Comparison of ENCODE assay signal across 20 cellular contexts in the genomic region with DNA sequence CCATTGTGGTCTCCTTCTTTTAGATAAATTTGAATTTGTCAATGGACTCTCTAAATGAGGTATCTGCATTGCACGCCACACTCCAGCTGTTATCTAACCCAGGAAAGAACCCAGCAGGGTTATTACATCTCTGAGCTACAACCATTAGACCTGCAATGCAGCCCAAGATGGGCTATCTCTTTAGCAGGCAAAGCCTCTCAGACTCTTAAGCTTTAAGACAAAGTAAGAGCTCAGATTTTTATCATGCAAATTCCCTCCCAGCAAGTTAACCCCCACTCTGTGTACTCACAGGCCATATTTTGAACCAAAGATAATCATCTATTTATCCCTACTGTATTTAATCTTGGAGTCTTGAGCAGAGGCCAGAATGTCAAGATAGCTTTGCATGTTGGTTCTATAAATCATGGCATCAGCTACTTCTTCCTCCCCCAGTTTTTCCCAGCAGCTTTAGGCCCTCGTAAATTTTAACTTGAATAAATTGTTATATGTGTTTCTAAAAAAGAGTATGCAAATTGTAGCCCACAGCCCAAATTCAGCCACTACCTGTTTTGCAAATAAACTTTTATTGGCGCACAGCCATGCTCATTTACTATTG.
DNase-seq lines count a peak whose midpoint lies in the region; ATAC-seq and TF ChIP-seq lines count a peak whose summit lies in the region.
"Had no signal": no experiment of that assay in that cellular context is flagged by ENCODE, and none has a peak within 500 bp of the region (broad histone marks: within the 10 kb centered on the region; RNA-seq: fewer than 3 reads in every experiment).

No MANE protein-coding gene starts in this region.

- DNase-seq in GM23338 (ENCODE audit: low spot score) (no peak), NCI-H526 treated with DMSO at 0.1 percent for 48 hours (lab: John Stamatoyannopoulos, UW) (peak; percentile 84), WERI-Rb-1 (peak; percentile 71), left kidney (ENCODE audit: low read depth, low spot score) (peak; percentile 57), Calu3 (no peak), gastrocnemius medialis (no peak), brain microvascular endothelial cell (no peak)
- DNase-seq: DMS53, Karpas-422, NCI-H1105, NCI-H1436 treated with DMSO at 0.1 percent for 48 hours, NCI-H1930, NCI-H2107, NCI-H446, RPMI8226, SHP77, T-helper 1 cell had no signal

- intact Hi-C loops in Calu3 (cut with micrococcal nuclease; ENCODE audit: unreplicated experiment) = no loop called here
- intact Hi-C loops in gastrocnemius medialis (cut with DNase I; ENCODE audit: low total_unique reads) = no loop called here

- no peaks in the 10 kb centered on the region for H3K27me3 ChIP-seq in GM23338 (ENCODE audit: insufficient read depth)
- H3K27me3 ChIP-seq in WERI-Rb-1 (ENCODE audit: insufficient read depth, low read depth, severe bottlenecking) = no peaks in the 10 kb centered on the region
- H3K27me3 ChIP-seq in gastrocnemius medialis = no peaks in the 10 kb centered on the region
- H3K27me3 ChIP-seq in brain microvascular endothelial cell (replicated peaks) = no peaks in the 10 kb centered on the region

- H3K4me1 Mint-ChIP-seq in GM23338 (peaks cover 16% of the 10 kb centered on the region), Calu3 (ENCODE audit: low read depth, unreplicated experiment) (no peaks in the 10 kb centered on the region)

- no peak overlapping the region for H3K27ac ChIP-seq in GM23338 (ENCODE audit: low read depth)
- peak overlapping the region; percentile 24 for H3K27ac ChIP-seq in WERI-Rb-1
- H3K27ac ChIP-seq in gastrocnemius medialis = no peak overlapping the region
- H3K27ac ChIP-seq in brain microvascular endothelial cell = no peak overlapping the region
- H3K27ac ChIP-seq: PC-9 had no signal

- H3K36me3 Mint-ChIP-seq in GM23338 (ENCODE audit: low read depth) = peaks cover 3% of the 10 kb centered on the region; the same call in 1 of the 3 replicates
- no peaks in the 10 kb centered on the region for H3K36me3 Mint-ChIP-seq in Calu3 (ENCODE audit: insufficient read depth, unreplicated experiment)

- H3K4me1 ChIP-seq in GM23338 (ENCODE audit: insufficient read depth) (peaks cover 13% of the 10 kb centered on the region), gastrocnemius medialis (no peaks in the 10 kb centered on the region)

- in situ Hi-C loops in gastrocnemius medialis (cut with MboI; ENCODE audit: low sequenced_read_pairs in 4 of 4) (no loop called here), brain microvascular endothelial cell (cut with HindIII; ENCODE audit: low pct_ligation_motif_present, low sequenced_read_pairs) (no loop called here)

- no peaks in the 10 kb centered on the region for H3K79me2 ChIP-seq in GM23338 (replicated peaks; ENCODE audit: insufficient read depth)

- H3K27me3 Mint-ChIP-seq in GM23338 (ENCODE audit: insufficient read depth, low read depth, poor library complexity) (no peaks in the 10 kb centered on the region), Calu3 (ENCODE audit: unreplicated experiment) (peaks cover 42% of the 10 kb centered on the region)

- H3K4me3 ChIP-seq in GM23338 (no peak overlapping the region), WERI-Rb-1 (ENCODE audit: low read depth, low read length) (peak overlapping the region; percentile 5), gastrocnemius medialis (no peak overlapping the region), brain microvascular endothelial cell (ENCODE audit: low read depth, low read length) (no peak overlapping the region)
- H3K4me3 ChIP-seq: PC-9 had no signal

- CTCF ChIA-PET in Calu3 (lab: Charles Lee) = no interaction called here

- H3K9me3 ChIP-seq in WERI-Rb-1 (ENCODE audit: severe bottlenecking) = no peaks in the 10 kb centered on the region
- H3K9me3 ChIP-seq in gastrocnemius medialis = no peaks in the 10 kb centered on the region

- no TSS peak for BruUV-seq in Calu3 (replicated peaks; lab: Mats Ljungman, UMichigan)

- H3K27ac Mint-ChIP-seq in GM23338 = no peak overlapping the region
- H3K27ac Mint-ChIP-seq in Calu3 (ENCODE audit: unreplicated experiment) = no peak overlapping the region

- no peaks in the 10 kb centered on the region for H3F3A ChIP-seq in GM23338 (replicated peaks; ENCODE audit: low read depth)

- H3K4me3 Mint-ChIP-seq in GM23338 = no peak overlapping the region
- H3K4me3 Mint-ChIP-seq in Calu3 (ENCODE audit: low read depth, unreplicated experiment) = no peak overlapping the region

- H4K20me1 ChIP-seq in GM23338 (replicated peaks; ENCODE audit: insufficient read depth) = no peaks in the 10 kb centered on the region

- peak overlapping the region; percentile 79 for H2AFZ ChIP-seq in GM23338
- H2AFZ ChIP-seq: PC-9 had no signal

- TF ChIP-seq CTCF in GM23338 (conservative IDR thresholded peaks at IDR 0.05; ENCODE audit: low read depth in 2 of 2) = no peak
- no peak for TF ChIP-seq CTCF in WERI-Rb-1 (IDR thresholded peaks at IDR 0.05; ENCODE audit: low read depth, low read length)
- TF ChIP-seq CTCF in Calu3 (IDR thresholded peaks at IDR 0.05; ENCODE audit: unreplicated experiment) = no peak
- TF ChIP-seq CTCF in gastrocnemius medialis (IDR thresholded peaks at IDR 0.05 in 4 of 5, conservative IDR thresholded peaks at IDR 0.05 in 1 of 5) = no peak
- no peak for TF ChIP-seq CTCF in brain microvascular endothelial cell (IDR thresholded peaks at IDR 0.05; ENCODE audit: low read depth, low read length, missing control alignments)

- ATAC-seq in GM23338 (peak; percentile 40; the same call in 2 of the 3 replicates), GM21786 (IDR thresholded peaks at IDR 0.05; ENCODE audit: unreplicated experiment) (no peak), gastrocnemius medialis (no peak)
- ATAC-seq: HepG2 had no signal

- no peaks in the 10 kb centered on the region for H3K36me3 ChIP-seq in GM23338 (ENCODE audit: insufficient read depth)
- no peaks in the 10 kb centered on the region for H3K36me3 ChIP-seq in WERI-Rb-1
- no peaks in the 10 kb centered on the region for H3K36me3 ChIP-seq in gastrocnemius medialis
- H3K36me3 ChIP-seq in brain microvascular endothelial cell (replicated peaks) = no peaks in the 10 kb centered on the region

- no peak for TF ChIP-seq POLR2A in gastrocnemius medialis (IDR thresholded peaks at IDR 0.05)

- H3K4me2 ChIP-seq in GM23338 = peak overlapping the region; percentile 56
- H3K4me2 ChIP-seq: PC-9 had no signal

- H3K9me3 Mint-ChIP-seq in GM23338 (peaks cover 7% of the 10 kb centered on the region), Calu3 (ENCODE audit: low read depth, unreplicated experiment) (peaks cover 2% of the 10 kb centered on the region)

- H3K9me2 ChIP-seq in GM23338 (ENCODE audit: insufficient read depth) = peaks cover 19% of the 10 kb centered on the region

TF ChIP-seq in GM23338, 12 proteins besides CTCF, POLR2A, EP300 and RAD21:
- TF ChIP-seq EZH2 (IDR thresholded peaks at IDR 0.05; ENCODE audit: low read depth, unreplicated experiment) = no peak
- no peak for TF ChIP-seq ZNF331 (CRISPR knock-in tag; IDR thresholded peaks at IDR 0.05; ENCODE audit: low read depth)

Comparison
In these comparisons a context has a peak if more than half of its experiments do, and no peak if none do; other contexts are left out.
1. DNase-seq: peak in NCI-H526 treated with DMSO at 0.1 percent for 48 hours (single experiment), WERI-Rb-1 (single experiment) and left kidney (single experiment); none in GM23338 (single experiment), Calu3 (single experiment), gastrocnemius medialis (0 of 2) and brain microvascular endothelial cell (single experiment).